ENCODE assay signal across 17 cellular contexts in the genomic region with DNA sequence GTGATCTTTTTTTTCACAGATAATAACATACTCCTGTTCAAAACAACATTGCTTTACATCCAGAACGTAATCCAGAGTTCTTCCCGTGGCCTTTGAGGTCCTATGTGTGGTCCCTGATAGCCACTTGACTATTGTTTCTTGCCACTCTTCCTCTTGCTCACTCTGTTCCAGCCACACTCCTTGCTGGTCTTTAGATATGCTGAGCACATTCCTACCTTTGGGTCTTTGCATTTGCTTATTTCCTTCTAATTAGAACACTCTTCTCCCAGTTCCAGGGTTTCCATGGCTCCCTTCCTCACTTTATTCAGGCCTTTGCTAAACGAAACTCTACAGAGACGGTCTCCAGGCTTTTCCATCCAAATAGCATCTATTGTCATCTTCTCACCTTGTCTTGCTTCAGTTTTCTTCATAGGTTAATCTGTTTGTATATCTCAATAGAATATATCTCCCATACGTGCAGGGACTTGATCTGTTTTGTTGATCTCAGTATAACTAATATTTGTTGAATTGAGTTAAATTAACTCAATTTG.
"Had no signal": no experiment of that assay in that cellular context is flagged by ENCODE, and none has a peak within 500 bp of the region (broad histone marks: within the 10 kb centered on the region; RNA-seq: fewer than 3 reads in every experiment).

No MANE protein-coding gene starts in this region.

- DNase-seq: activated CD4-positive, alpha-beta memory T cell treated with anti-CD3 and anti-CD28 coated beads for 36 hours; activated CD4-positive, alpha-beta T cell treated with anti-CD3 and anti-CD28 coated beads for 1 hour; activated CD8-positive, alpha-beta memory T cell treated with anti-CD3 and anti-CD28 coated beads, Interleukin-2, amount 50 U/mL, for 4 hours; activated naive CD8-positive, alpha-beta T cell treated with anti-CD3 and anti-CD28 coated beads for 36 hours; amygdala; cortex of kidney; effector CD4-positive, alpha-beta T cell; esophagus squamous epithelium; head of caudate nucleus; immature natural killer cell; midbrain; ovary; T-helper 9 cell had no signal

- H3K27me3 Mint-ChIP-seq: activated CD4-positive, alpha-beta memory T cell treated with anti-CD3 and anti-CD28 coated beads for 36 hours; activated naive CD8-positive, alpha-beta T cell treated with anti-CD3 and anti-CD28 coated beads for 36 hours; brain had no signal

- ATAC-seq: stimulated activated effector memory CD8-positive, alpha-beta T cell treated with anti-CD3 and anti-CD28 coated beads, Interleukin-12 subunit alpha, Interleukin-12 subunit beta, amount 100 ng/mL, for 72 hours had no signal

- H3K4me1 ChIP-seq: esophagus squamous epithelium, foreskin keratinocyte had no signal

- H3K27ac Mint-ChIP-seq: activated CD4-positive, alpha-beta memory T cell treated with anti-CD3 and anti-CD28 coated beads for 36 hours; activated naive CD8-positive, alpha-beta T cell treated with anti-CD3 and anti-CD28 coated beads for 36 hours; stimulated activated effector memory CD8-positive, alpha-beta T cell treated with anti-CD3 and anti-CD28 coated beads, Interleukin-12 subunit alpha, Interleukin-12 subunit beta, amount 100 ng/mL, for 72 hours had no signal

- H3K27ac ChIP-seq: esophagus squamous epithelium, foreskin keratinocyte, ovary had no signal

- H3K4me3 ChIP-seq: esophagus squamous epithelium, ovary had no signal

- H3K9me3 Mint-ChIP-seq: activated CD4-positive, alpha-beta memory T cell treated with anti-CD3 and anti-CD28 coated beads for 36 hours; activated naive CD8-positive, alpha-beta T cell treated with anti-CD3 and anti-CD28 coated beads for 36 hours; brain; immature natural killer cell; neural crest cell; stimulated activated effector memory CD8-positive, alpha-beta T cell treated with anti-CD3 and anti-CD28 coated beads, Interleukin-12 subunit alpha, Interleukin-12 subunit beta, amount 100 ng/mL, for 72 hours had no signal

- H3K9me3 ChIP-seq: esophagus squamous epithelium, ovary had no signal

- H3K36me3 ChIP-seq: ovary had no signal

- H3K4me1 Mint-ChIP-seq: immature natural killer cell, neural crest cell had no signal

- H3K4me3 Mint-ChIP-seq: activated CD4-positive, alpha-beta memory T cell treated with anti-CD3 and anti-CD28 coated beads for 36 hours; activated naive CD8-positive, alpha-beta T cell treated with anti-CD3 and anti-CD28 coated beads for 36 hours; brain; immature natural killer cell; neural crest cell; stimulated activated effector memory CD8-positive, alpha-beta T cell treated with anti-CD3 and anti-CD28 coated beads, Interleukin-12 subunit alpha, Interleukin-12 subunit beta, amount 100 ng/mL, for 72 hours had no signal

- H3K27me3 ChIP-seq: esophagus squamous epithelium, foreskin keratinocyte, ovary had no signal
